Comparison of ENCODE assay signal across 10 cellular contexts in the genomic region with DNA sequence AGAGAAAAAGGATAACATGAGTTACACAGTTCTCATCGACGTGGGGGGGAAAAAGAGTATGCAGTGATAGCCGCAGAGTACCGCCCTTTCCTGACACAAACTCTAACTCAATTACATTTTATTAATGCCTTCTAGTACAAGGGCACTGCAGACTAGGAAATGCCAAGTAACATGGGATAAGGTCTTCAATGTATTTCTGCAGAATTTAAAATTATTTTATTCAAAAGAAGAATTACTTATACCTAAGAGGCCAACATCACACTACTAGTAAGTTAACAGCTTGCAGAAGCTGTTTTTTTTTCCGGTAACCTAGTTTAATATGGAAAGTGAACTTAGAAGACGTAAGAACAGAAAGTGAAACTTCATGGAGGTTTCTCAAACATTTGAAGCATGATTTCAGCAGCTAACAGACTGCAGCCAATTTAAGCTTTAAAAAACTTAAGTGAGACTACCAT. TPM values are rescaled to one million over a fixed set of nuclear protein-coding genes. Genes with fewer than 3 reads are reported as not detected.
A peak's percentile ranks its signal among the peaks of the same experiment; 100 is the strongest.
DNase-seq lines count a peak whose midpoint lies in the region; ATAC-seq and TF ChIP-seq lines count a peak whose summit lies in the region.
"Had no signal": no experiment of that assay in that cellular context is flagged by ENCODE, and none has a peak within 500 bp of the region (broad histone marks: within the 10 kb centered on the region; RNA-seq: fewer than 3 reads in every experiment).

No MANE protein-coding gene starts in this region.

- no peaks in the 10 kb centered on the region for H3K9me3 ChIP-seq in lower lobe of right lung

- H3K4me3 Mint-ChIP-seq in activated T-helper 17 cell treated with anti-CD3 and anti-CD28 coated beads, Interleukin-2, amount 50 U/mL, for 72 hours = peak overlapping the region; percentile 91
- no peak overlapping the region for H3K4me3 Mint-ChIP-seq in mesothelial cell of epicardium

- peaks cover 73% of the 10 kb centered on the region for H3K36me3 ChIP-seq in lower lobe of right lung

- H3K4me3 ChIP-seq in AG10803 (ENCODE audit: low read length) = peak overlapping the region; percentile 27
- peak overlapping the region; percentile 38 for H3K4me3 ChIP-seq in lower lobe of right lung

- H3K36me3 Mint-ChIP-seq in activated T-helper 17 cell treated with anti-CD3 and anti-CD28 coated beads, Interleukin-2, amount 50 U/mL, for 72 hours (ENCODE audit: low read depth) = peaks cover 95% of the 10 kb centered on the region
- H3K36me3 Mint-ChIP-seq in mesothelial cell of epicardium = peaks cover 26% of the 10 kb centered on the region

- H3K27me3 Mint-ChIP-seq in activated T-helper 17 cell treated with anti-CD3 and anti-CD28 coated beads, Interleukin-2, amount 50 U/mL, for 72 hours = no peaks in the 10 kb centered on the region
- no peaks in the 10 kb centered on the region for H3K27me3 Mint-ChIP-seq in mesothelial cell of epicardium (ENCODE audit: low read depth)

- no peaks in the 10 kb centered on the region for H3K9me3 Mint-ChIP-seq in activated T-helper 17 cell treated with anti-CD3 and anti-CD28 coated beads, Interleukin-2, amount 50 U/mL, for 72 hours
- H3K9me3 Mint-ChIP-seq in mesothelial cell of epicardium = no peaks in the 10 kb centered on the region

- DNase-seq in AG10803 (ENCODE audit: low read depth) = peak; percentile 22
- no peak for DNase-seq in lower lobe of right lung
- no peak for DNase-seq in mesothelial cell of epicardium (ENCODE audit: low spot score in 2 of 2, unreplicated experiment in 2 of 2)
- DNase-seq in NCI-H2081 treated with DMSO at 0.1 percent for 48 hours (lab: John Stamatoyannopoulos, UW) = no peak
- DNase-seq: occipital lobe, Right ventricle myocardium superior had no signal

- peaks cover 33% of the 10 kb centered on the region for H3K4me1 Mint-ChIP-seq in activated T-helper 17 cell treated with anti-CD3 and anti-CD28 coated beads, Interleukin-2, amount 50 U/mL, for 72 hours
- H3K4me1 Mint-ChIP-seq in mesothelial cell of epicardium = peaks cover 26% of the 10 kb centered on the region

- ATAC-seq in GM21723 (IDR thresholded peaks at IDR 0.05; ENCODE audit: unreplicated experiment) = peak; percentile 26
- no peak for ATAC-seq in activated T-helper 17 cell treated with anti-CD3 and anti-CD28 coated beads, Interleukin-2, amount 50 U/mL, for 72 hours (replicated peaks)
- no peak for ATAC-seq in lower lobe of right lung
- no peak for ATAC-seq in GM18907 (IDR thresholded peaks at IDR 0.05; ENCODE audit: unreplicated experiment)
- ATAC-seq in HG02571 (IDR thresholded peaks at IDR 0.05; ENCODE audit: unreplicated experiment) = no peak

- peaks cover 45% of the 10 kb centered on the region for H3K4me1 ChIP-seq in lower lobe of right lung

- peak overlapping the region; percentile 34 for H3K27ac ChIP-seq in lower lobe of right lung

- intact Hi-C loops in lower lobe of right lung (cut with DNase I) = no loop called here

- H3K27me3 ChIP-seq in lower lobe of right lung (ENCODE audit: low read depth) = no peaks in the 10 kb centered on the region

- TF ChIP-seq CTCF in AG10803 (conservative IDR thresholded peaks at IDR 0.05; ENCODE audit: low read length) (no peak), lower lobe of right lung (IDR thresholded peaks at IDR 0.05) (no peak), mesothelial cell of epicardium (IDR thresholded peaks at IDR 0.05; ENCODE audit: unreplicated experiment) (no peak)

- H3K27ac Mint-ChIP-seq in activated T-helper 17 cell treated with anti-CD3 and anti-CD28 coated beads, Interleukin-2, amount 50 U/mL, for 72 hours = peak overlapping the region; percentile 65
- no peak overlapping the region for H3K27ac Mint-ChIP-seq in mesothelial cell of epicardium

RNA-seq across cellular contexts. Expression of gene SETX, which starts 3.9 kb away (rescaled TPM):
- 10 to 100 TPM; 39.9 to 41.3 TPM for total RNA-seq in activated T-helper 17 cell treated with anti-CD3 and anti-CD28 coated beads, Interleukin-2, amount 50 U/mL, for 72 hours
- total RNA-seq in lower lobe of right lung (59.3 TPM), mesothelial cell of epicardium (51.4 to 52.4 TPM (median 51.6 TPM) in 3 replicates)

RNA-seq across cellular contexts. Expression of gene TTF1, which starts 55.8 kb away (rescaled TPM):
- total RNA-seq in activated T-helper 17 cell treated with anti-CD3 and anti-CD28 coated beads, Interleukin-2, amount 50 U/mL, for 72 hours = 10 to 100 TPM; 22.1 to 27.0 TPM
- total RNA-seq in lower lobe of right lung (12.3 TPM), mesothelial cell of epicardium (14.1 to 15.6 TPM (median 15.5 TPM) in 3 replicates)

RNA-seq across cellular contexts. Expression of gene CFAP77, which starts 59.1 kb away (rescaled TPM):
- not detected for total RNA-seq in activated T-helper 17 cell treated with anti-CD3 and anti-CD28 coated beads, Interleukin-2, amount 50 U/mL, for 72 hours
- total RNA-seq in lower lobe of right lung (3.7 TPM), mesothelial cell of epicardium (0.23 TPM in 1 of 3 replicates, not detected in the others)
- total RNA-seq: occipital lobe had no signal
